ENCODE assay signal across 18 cellular contexts in the genomic region with DNA sequence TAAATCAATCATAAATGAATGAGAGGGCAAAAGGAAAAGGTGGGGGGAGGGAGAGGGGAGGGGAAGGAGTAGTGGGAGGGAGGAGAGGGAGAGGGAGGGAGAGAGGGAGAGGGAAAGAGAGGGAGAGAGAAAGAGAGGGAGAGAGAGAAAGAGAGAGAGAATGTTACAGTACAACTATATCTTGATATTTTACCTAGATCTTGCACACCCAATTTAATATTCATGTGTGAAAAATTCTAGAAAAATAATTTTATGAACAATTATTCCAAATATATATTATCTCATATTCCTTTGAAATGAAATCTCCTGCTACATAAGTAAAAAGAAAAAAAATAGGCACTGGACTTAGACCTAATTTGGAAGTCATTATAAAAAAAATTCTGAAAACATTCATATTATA.
"Had no signal": no experiment of that assay in that cellular context is flagged by ENCODE, and none has a peak within 500 bp of the region (broad histone marks: within the 10 kb centered on the region; RNA-seq: fewer than 3 reads in every experiment).

No MANE protein-coding gene starts in this region.

- H3K36me3 ChIP-seq: MG63 had no signal

- DNase-seq: Karpas-422, KG1, MG63, NCI-H1092, NCI-H1417 treated with DMSO at 0.1 percent for 48 hours, NCI-H146, NCI-H1694 treated with DMSO at 0.1 percent for 48 hours, NCI-H1930, NCI-H2171, NCI-H226, NCI-H510A, NCI-H524 treated with DMSO at 0.1 percent for 48 hours, PC-3, SHP77 treated with DMSO at 0.1 percent for 48 hours, SJCRH30 had no signal

- H3K4me3 ChIP-seq: MG63, SJCRH30 had no signal

- FAIRE-seq: HTR-8/SVneo had no signal

- H3K27ac ChIP-seq: HL-60, SJCRH30 had no signal

- H3K4me1 ChIP-seq: SJCRH30 had no signal

- ATAC-seq: Right ventricle myocardium inferior had no signal

- H3K9me3 ChIP-seq: MG63, SJCRH30 had no signal
